Comparison of ENCODE assay signal across 9 cellular contexts in genomic region chr15:72116680-72117447, GRCh38. TPM values are rescaled to one million over a fixed set of nuclear protein-coding genes. Genes with fewer than 3 reads are reported as not detected.
DNase-seq lines count a peak whose midpoint lies in the region; ATAC-seq, FAIRE-seq and TF ChIP-seq lines count a peak whose summit lies in the region.
"Had no signal": no experiment of that assay in that cellular context is flagged by ENCODE, and none has a peak within 500 bp of the region (broad histone marks: within the 10 kb centered on the region; RNA-seq: fewer than 3 reads in every experiment).

No MANE protein-coding gene starts in this region.

- H3K4me3 ChIP-seq in H1 (ENCODE audit: extremely low read depth in 1 of 4, insufficient read depth in 2 of 4, low read depth in 3 of 4, low read length in 4 of 4) (peak overlapping the region; percentile 80 to 86 (median 84)), mesodermal cell (ENCODE audit: extremely low read depth, insufficient read depth, low read length, poor library complexity, severe bottlenecking) (peak overlapping the region; percentile 81), testis (peak overlapping the region; percentile 91 to 92)

- H2BK120ac ChIP-seq in H1 (replicated peaks; ENCODE audit: low read depth, low read length) = no peak overlapping the region

- DNase-seq in NCI-H2171 treated with DMSO at 0.1 percent for 48 hours (lab: John Stamatoyannopoulos, UW) (peak; percentile 31), NCI-H2171 (lab: John Stamatoyannopoulos, UW) (no peak), T-cell (peak in 13 of 34 experiments; percentile 2 to 18 (median 11)), H1 (ENCODE audit: low read depth in 1 of 2, low spot score in 2 of 2) (peak in 1 of 2 experiments; percentile 9), testis (peak; percentile 62), GDM1 (lab: John Stamatoyannopoulos, UW) (no peak)

- peaks cover 0 to 3% (median 2%) of the 10 kb centered on the region in 4 experiments; a peak in 4 of 7 replicates for H3K4me1 ChIP-seq in H1 (replicated peaks in 1 of 4; ENCODE audit: control insufficient read depth in 3 of 4, insufficient read depth in 4 of 4, low read length in 3 of 4)
- H3K4me1 ChIP-seq in mesodermal cell (ENCODE audit: control insufficient read depth, insufficient read depth, low read length, poor library complexity, severe bottlenecking) = peaks cover 16% of the 10 kb centered on the region
- H3K4me1 ChIP-seq in testis = no peaks in the 10 kb centered on the region

- H3K4me1 Mint-ChIP-seq in T-cell = peaks cover 39 to 58% (median 44%) of the 10 kb centered on the region in 3 donors

- FAIRE-seq in H1 (lab: Jason Lieb, UNC) = no peak
- FAIRE-seq: islet of Langerhans had no signal

- no peaks in the 10 kb centered on the region for H3K9me3 Mint-ChIP-seq in T-cell

- H3K27me3 ChIP-seq in H1 (replicated peaks in 1 of 4; ENCODE audit: control insufficient read depth in 3 of 4, extremely low read depth in 1 of 4, insufficient read depth in 3 of 4, low read length in 3 of 4) (no peaks in the 10 kb centered on the region; a peak in 1 of 7 replicates), testis (no peaks in the 10 kb centered on the region)

- no peak for TF ChIP-seq CTCF in H1 (IDR thresholded peaks at IDR 0.05; ENCODE audit: control extremely low read depth in 1 of 3, insufficient read depth in 1 of 3, low read depth in 1 of 3, low read length in 3 of 3)
- no peak for TF ChIP-seq CTCF in testis (IDR thresholded peaks at IDR 0.05)

- no peak overlapping the region for H3K27ac ChIP-seq in H1 (ENCODE audit: low read depth, low read length)
- peak overlapping the region; percentile 96 for H3K27ac ChIP-seq in mesodermal cell (ENCODE audit: low read depth, low read length, severe bottlenecking)
- H3K27ac ChIP-seq in testis = peak overlapping the region; percentile 94 to 97

- no peaks in the 10 kb centered on the region for H3K36me3 ChIP-seq in H1 (ENCODE audit: control insufficient read depth in 2 of 4, insufficient read depth in 4 of 4, low read length in 3 of 4)
- H3K36me3 ChIP-seq in mesodermal cell (ENCODE audit: control insufficient read depth, insufficient read depth, low read length) = no peaks in the 10 kb centered on the region
- H3K36me3 ChIP-seq in testis (ENCODE audit: low read depth, missing control alignments) = no peaks in the 10 kb centered on the region

- H2BK20ac ChIP-seq in H1 (ENCODE audit: low read length) = no peak overlapping the region

- no peak overlapping the region for H4K8ac ChIP-seq in H1 (ENCODE audit: extremely low read depth, insufficient read depth, low read length)

- no peak for TF ChIP-seq POLR2A in H1 (IDR thresholded peaks at IDR 0.05; ENCODE audit: control extremely low read depth in 1 of 2, low read depth in 2 of 2, low read length in 2 of 2)
- TF ChIP-seq POLR2A in testis (IDR thresholded peaks at IDR 0.05) = no peak

- H3K23ac ChIP-seq in H1 (ENCODE audit: insufficient read length) = no peak overlapping the region

- no peaks in the 10 kb centered on the region for H3K36me3 Mint-ChIP-seq in T-cell

- H4K20me1 ChIP-seq in H1 (replicated peaks in 1 of 2; ENCODE audit: control insufficient read depth in 1 of 2, insufficient read depth in 2 of 2, low read length in 2 of 2) = peaks cover 2 to 3% of the 10 kb centered on the region in 2 experiments

- H3K18ac ChIP-seq in H1 (ENCODE audit: extremely low read depth, low read length) = no peak overlapping the region; the same call in 1 of the 2 replicates

- no peak for TF ChIP-seq EP300 in H1 (IDR thresholded peaks at IDR 0.05; ENCODE audit: borderline replicate concordance in 1 of 2, low read depth in 2 of 2, low read length in 2 of 2)

- peaks cover 3% of the 10 kb centered on the region; the same call in 1 of the 2 replicates for H3K79me1 ChIP-seq in H1 (ENCODE audit: low read depth, low read length)

- no peak overlapping the region for H3K56ac ChIP-seq in H1 (replicated peaks; ENCODE audit: insufficient read length, low read depth, low read length)

- H2AK5ac ChIP-seq in H1 (ENCODE audit: low read depth, low read length) = no peak overlapping the region

- H2BK12ac ChIP-seq in H1 (ENCODE audit: low read depth, low read length) = peak overlapping the region; percentile 33; the same call in 1 of the 2 replicates

- peaks cover 0 to 36% of the 10 kb centered on the region in 2 experiments; a peak in 2 of 4 replicates for H3K79me2 ChIP-seq in H1 (ENCODE audit: control insufficient read depth in 1 of 2, insufficient read depth in 2 of 2, low read length in 2 of 2)

- ATAC-seq in HG03025 (IDR thresholded peaks at IDR 0.05; ENCODE audit: low FRiP score, unreplicated experiment) (peak; percentile 4), T-cell (replicated peaks in 1 of 4) (peak in 2 of 4 experiments; percentile 1 to 2)

- TF ChIP-seq RAD21 in H1 (IDR thresholded peaks at IDR 0.05 in 1 of 2, conservative IDR thresholded peaks at IDR 0.05 in 1 of 2; ENCODE audit: low read depth in 2 of 2, low read length in 2 of 2) = no peak

- CTCF ChIA-PET in T-cell (lab: Charles Lee) = no interaction called here
- CTCF ChIA-PET in H1 (lab: Charles Lee; ENCODE audit: partially characterized antibody) = interaction anchor here (1.5 kb wide), 1 partner anchor 17 kb away, joined by 3 read pairs; no protein-coding TSS in a partner anchor

- no peak overlapping the region for H2AFZ ChIP-seq in H1 (ENCODE audit: low read length)

- H3K27me3 Mint-ChIP-seq in T-cell = no peaks in the 10 kb centered on the region

- no peak overlapping the region for H3K4ac ChIP-seq in H1 (replicated peaks; ENCODE audit: insufficient read length, low read depth, low read length)

- intact Hi-C loops in testis (cut with DNase I; ENCODE audit: low total_unique reads) = no loop called here

- peak overlapping the region; percentile 79 to 93 for H3K4me2 ChIP-seq in H1 (ENCODE audit: insufficient read depth in 1 of 2, low read depth in 2 of 2, low read length in 2 of 2)

- H3K27ac Mint-ChIP-seq in T-cell = peak overlapping the region; percentile 67 to 80

- peak overlapping the region; percentile 92 to 96 (median 95) for H3K4me3 Mint-ChIP-seq in T-cell

- H2BK15ac ChIP-seq in H1 (ENCODE audit: low read length) = no peak overlapping the region

- H2BK5ac ChIP-seq in H1 (ENCODE audit: low read depth, low read length) = no peak overlapping the region

- H3K9me3 ChIP-seq in H1 (ENCODE audit: insufficient read depth in 2 of 2, low read depth in 1 of 2, low read length in 1 of 2) (no peaks in the 10 kb centered on the region), mesodermal cell (ENCODE audit: control insufficient read depth, low read length) (no peaks in the 10 kb centered on the region), testis (no peaks in the 10 kb centered on the region)

- H4K91ac ChIP-seq in H1 (replicated peaks; ENCODE audit: insufficient read length, low read length) = no peak overlapping the region

- H4K5ac ChIP-seq in H1 (ENCODE audit: insufficient read length, low read depth, low read length) = no peak overlapping the region

- POLR2A ChIA-PET in T-cell (lab: Charles Lee) (interaction anchor here in 1 of 2 donors (0.6 kb wide), 1 partner anchor 9 kb away, joined by 3 read pairs; no protein-coding TSS in a partner anchor), H1 (lab: Charles Lee; ENCODE audit: partially characterized antibody) (interaction anchor here (0.5 to 1.9 kb wide), 3 partner anchors 9 to 273 kb away, joined by 3 to 6 read pairs (median 3); no protein-coding TSS in a partner anchor)

- WGBS in H1 (ENCODE audit: extremely low coverage in 1 of 2, insufficient coverage in 1 of 2, insufficient read length in 1 of 2, insufficient replicate concordance in 2 of 2, low coverage in 1 of 2, low lambda C conversion rate in 2 of 2, missing lambda C conversion rate in 1 of 2), 2 experiments = 10% methylated on average over 23 of the region's 23 CpGs; no CpG with 5 or more reads in 1 of the 2 experiments
- 4 to 7% methylated on average over 19 to 21 of the region's 23 CpGs for WGBS in mesodermal cell (ENCODE audit: insufficient coverage in 2 of 2), 2 experiments
- WGBS in testis, 2 donors = 1% methylated on average over 20 to 23 of the region's 23 CpGs

- H3K23me2 ChIP-seq in H1 (ENCODE audit: low read depth, low read length) = peaks cover 11% of the 10 kb centered on the region

- H3K14ac ChIP-seq in H1 (ENCODE audit: insufficient read length) = no peak overlapping the region

- H3K9ac ChIP-seq in H1 (replicated peaks in 1 of 4; ENCODE audit: extremely low read depth in 1 of 4, low read depth in 3 of 4, low read length in 3 of 4) = peak overlapping the region in 3 of 4 experiments; percentile 51 to 59 (median 55); a peak in 5 of 7 replicates

TF ChIP-seq in H1, 55 proteins besides CTCF, POLR2A, EP300 and RAD21 (continues in another document):
- peak in 1 of 2 experiments; percentile 60; a peak in 1 of 4 replicates for TF ChIP-seq SIN3A (conservative IDR thresholded peaks at IDR 0.05 in 1 of 2, IDR thresholded peaks at IDR 0.05 in 1 of 2; ENCODE audit: low read depth in 1 of 2, low read length in 2 of 2)

RNA-seq across cellular contexts. Expression of gene MYO9A, which starts 1.1 kb away (rescaled TPM):
- total RNA-seq in T-cell = 10 to 100 TPM; 35.8 to 39.1 (median 38.2) TPM
- 26.0 and 29.5 TPM in 2 replicates for total RNA-seq in H1 (2021; fragmentation: NEBNext Ultra II Directional; extraction: Animal tissue kit (Norgen Biotek cat#: 25700))
- 3.9 and 4.9 TPM in 2 replicates for polyA plus RNA-seq in H1 (2011; rRNA removed)
- polyA plus RNA-seq in H1 (2011; cell fraction: cytosol; rRNA removed) = 5.2 TPM
- 12.6 TPM for polyA plus RNA-seq in H1 (2011; cell fraction: nucleus; rRNA removed)
- polyA plus RNA-seq in H1 (2012, experiment 1 of 2) = 5.3 to 9.8 TPM (median 6.2 TPM) in 4 replicates
- 0.80 TPM for polyA plus RNA-seq in H1 (2012, experiment 2 of 2)
- 6.3 TPM for polyA plus RNA-seq in H1 (2013, experiment 1 of 2)
- 5.0 TPM for polyA plus RNA-seq in H1 (2013, experiment 2 of 2)
- 61.9 and 71.4 TPM in 2 replicates for polyA minus RNA-seq in H1 (2011; rRNA and poly(A)+ RNA removed)
- polyA minus RNA-seq in H1 (2011; cell fraction: cytosol; rRNA and poly(A)+ RNA removed) = 18.6 TPM
- 93.1 TPM for polyA minus RNA-seq in H1 (2011; cell fraction: nucleus; rRNA and poly(A)+ RNA removed)
- 13.3 TPM for polyA plus RNA-seq in mesodermal cell (2013, experiment 1 of 2)
- 9.5 TPM for polyA plus RNA-seq in mesodermal cell (2013, experiment 2 of 2)
- 100 to 1,000 TPM; 103 to 126 TPM for total RNA-seq in testis
- 68.9 TPM for polyA plus RNA-seq in testis (ENCODE audit: insufficient read depth, low read depth, low replicate concordance)

RNA-seq across cellular contexts. Expression of gene SENP8, which starts 1.3 kb away (rescaled TPM):
- total RNA-seq in T-cell (1 to 10 TPM in 4 of 5 donors, under 1 TPM in 1; 0.40 to 1.9 (median 1.3) TPM), testis (10 to 100 TPM in 1 of 2 donors, 1 to 10 TPM in 1; 8.1 to 17.6 TPM)
- total RNA-seq in H1 (2021; fragmentation: NEBNext Ultra II Directional; extraction: Animal tissue kit (Norgen Biotek cat#: 25700)) = 3.6 and 6.0 TPM in 2 replicates
- polyA plus RNA-seq in H1 (2011; rRNA removed) (2.2 and 4.1 TPM in 2 replicates), testis (ENCODE audit: insufficient read depth, low read depth, low replicate concordance) (22.7 TPM)
- 3.8 TPM for polyA plus RNA-seq in H1 (2011; cell fraction: cytosol; rRNA removed)
- 5.9 TPM for polyA plus RNA-seq in H1 (2011; cell fraction: nucleus; rRNA removed)
- polyA plus RNA-seq in H1 (2012, experiment 1 of 2) = 3.0 to 4.2 TPM (median 3.3 TPM) in 4 replicates
- 0.43 TPM for polyA plus RNA-seq in H1 (2012, experiment 2 of 2)
- polyA plus RNA-seq in H1 (2013, experiment 1 of 2) = 2.8 TPM
- 3.1 TPM for polyA plus RNA-seq in H1 (2013, experiment 2 of 2)
- polyA minus RNA-seq in H1 (2011; rRNA and poly(A)+ RNA removed) = 15.5 and 16.2 TPM in 2 replicates
- polyA minus RNA-seq in H1 (2011; cell fraction: cytosol; rRNA and poly(A)+ RNA removed) = 4.0 TPM
- 3.0 TPM for polyA minus RNA-seq in H1 (2011; cell fraction: nucleus; rRNA and poly(A)+ RNA removed)
- polyA plus RNA-seq in mesodermal cell (2013, experiment 1 of 2) = 3.3 TPM
- polyA plus RNA-seq in mesodermal cell (2013, experiment 2 of 2) = 3.7 TPM

Comparison
In these comparisons a context has a peak if more than half of its experiments do, and no peak if none do; other contexts are left out.
1. DNase-seq: peak in NCI-H2171 treated with DMSO at 0.1 percent for 48 hours (single experiment) and testis (single experiment); none in NCI-H2171 (single experiment) and GDM1 (single experiment).
2. Peak in every context shown above with its lines, with median percentiles within 50 percentile points of each other: H3K4me3 ChIP-seq.